In the genomic region with DNA sequence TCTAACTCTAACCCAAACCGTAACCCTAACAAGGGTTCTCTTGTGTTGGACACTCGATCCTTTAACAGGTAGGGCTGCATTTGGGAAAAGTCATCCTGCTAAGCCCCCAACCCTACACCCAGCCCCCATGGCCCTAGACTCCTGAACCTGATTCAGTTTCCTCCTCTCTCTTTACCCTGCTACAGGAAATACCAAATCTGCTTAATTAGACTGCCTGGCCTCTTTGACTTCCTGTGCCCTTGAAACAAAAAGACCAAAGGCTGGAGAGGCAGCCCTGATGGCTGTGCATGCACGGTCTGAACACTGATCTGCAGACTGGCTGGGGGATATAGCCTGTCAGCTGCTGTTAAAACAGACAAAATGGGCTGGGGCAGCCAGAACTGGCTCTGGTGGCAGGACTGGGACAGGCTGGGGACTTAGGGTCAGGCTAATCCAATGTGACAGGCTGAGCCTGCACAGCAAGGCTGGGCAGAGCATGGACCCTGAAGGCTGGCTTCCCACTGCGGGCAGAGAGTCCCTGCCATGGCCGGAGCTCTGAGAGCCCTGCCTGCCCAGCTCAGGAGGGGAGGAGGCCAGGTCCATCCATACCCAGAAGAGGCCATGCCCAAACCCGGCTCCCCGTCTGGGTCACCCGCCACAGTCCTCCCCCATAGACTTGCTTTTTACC, we compare ENCODE assay signal across 11 cellular contexts. TPM values are rescaled to one million over a fixed set of nuclear protein-coding genes. Genes with fewer than 3 reads are reported as not detected.
DNase-seq lines count a peak whose midpoint lies in the region; ATAC-seq and TF ChIP-seq lines count a peak whose summit lies in the region.
"Had no signal": no experiment of that assay in that cellular context is flagged by ENCODE, and none has a peak within 500 bp of the region (broad histone marks: within the 10 kb centered on the region; RNA-seq: fewer than 3 reads in every experiment).

No MANE protein-coding gene starts in this region.

- peak overlapping the region; percentile 40 for H3K27ac ChIP-seq in hepatocyte
- H3K27ac ChIP-seq: brain microvascular endothelial cell had no signal

- no peaks in the 10 kb centered on the region for H3K27me3 Mint-ChIP-seq in activated naive CD8-positive, alpha-beta T cell
- H3K27me3 Mint-ChIP-seq in activated naive CD8-positive, alpha-beta T cell treated with anti-CD3 and anti-CD28 coated beads, Interleukin-2, amount 50 U/mL, for 24 hours = no peaks in the 10 kb centered on the region

- no peak overlapping the region for H3K4me3 ChIP-seq in hepatocyte

- 75% methylated on average over 8 of the region's 8 CpGs for WGBS in hepatocyte (ENCODE audit: low lambda C conversion rate, missing lambda C conversion rate)

- no peaks in the 10 kb centered on the region for H3K4me1 ChIP-seq in hepatocyte (ENCODE audit: insufficient read depth)

- no peak overlapping the region for H2AFZ ChIP-seq in hepatocyte

- H3K36me3 ChIP-seq in hepatocyte (replicated peaks; ENCODE audit: insufficient read depth, low read depth) = no peaks in the 10 kb centered on the region
- H3K36me3 ChIP-seq: brain microvascular endothelial cell had no signal

- TF ChIP-seq CTCF in hepatocyte (IDR thresholded peaks at IDR 0.05; ENCODE audit: poor library complexity) = no peak

- no peaks in the 10 kb centered on the region for H3K79me2 ChIP-seq in hepatocyte

- H3K9me2 ChIP-seq in hepatocyte (replicated peaks; ENCODE audit: insufficient read depth) = no peaks in the 10 kb centered on the region

- no peak for ATAC-seq in activated naive CD8-positive, alpha-beta T cell treated with anti-CD3 and anti-CD28 coated beads, Interleukin-2, amount 50 U/mL, for 24 hours
- ATAC-seq in SK-N-SH treated with all-trans-retinoic acid at 6 μM for 48 hours = peak; percentile 69
- ATAC-seq in GM21576 (IDR thresholded peaks at IDR 0.05; ENCODE audit: unreplicated experiment) = no peak
- no peak for ATAC-seq in GM21381 (IDR thresholded peaks at IDR 0.05; ENCODE audit: unreplicated experiment)

- H3K4me1 Mint-ChIP-seq in activated naive CD8-positive, alpha-beta T cell (ENCODE audit: low read depth) = peaks cover 30% of the 10 kb centered on the region
- no peaks in the 10 kb centered on the region for H3K4me1 Mint-ChIP-seq in activated naive CD8-positive, alpha-beta T cell treated with anti-CD3 and anti-CD28 coated beads, Interleukin-2, amount 50 U/mL, for 24 hours

- no peaks in the 10 kb centered on the region for H3K27me3 ChIP-seq in hepatocyte
- H3K27me3 ChIP-seq: brain microvascular endothelial cell had no signal

- peak overlapping the region; percentile 76 for H3K4me3 Mint-ChIP-seq in activated naive CD8-positive, alpha-beta T cell
- H3K4me3 Mint-ChIP-seq in activated naive CD8-positive, alpha-beta T cell treated with anti-CD3 and anti-CD28 coated beads, Interleukin-2, amount 50 U/mL, for 24 hours = no peak overlapping the region

- no peaks in the 10 kb centered on the region for H4K20me1 ChIP-seq in hepatocyte (ENCODE audit: insufficient read depth, poor library complexity, severe bottlenecking)

- H3K27ac Mint-ChIP-seq in activated naive CD8-positive, alpha-beta T cell = no peak overlapping the region
- no peak overlapping the region for H3K27ac Mint-ChIP-seq in activated naive CD8-positive, alpha-beta T cell treated with anti-CD3 and anti-CD28 coated beads, Interleukin-2, amount 50 U/mL, for 24 hours

- no peaks in the 10 kb centered on the region for H3K36me3 Mint-ChIP-seq in activated naive CD8-positive, alpha-beta T cell
- H3K36me3 Mint-ChIP-seq in activated naive CD8-positive, alpha-beta T cell treated with anti-CD3 and anti-CD28 coated beads, Interleukin-2, amount 50 U/mL, for 24 hours (ENCODE audit: low read depth) = no peaks in the 10 kb centered on the region

- no peaks in the 10 kb centered on the region for H3K9me3 ChIP-seq in hepatocyte (ENCODE audit: low read depth)
- H3K9me3 ChIP-seq: Caco-2 had no signal

- no peak overlapping the region for H3K4me2 ChIP-seq in hepatocyte

- H3K9me3 Mint-ChIP-seq in activated naive CD8-positive, alpha-beta T cell (ENCODE audit: low read depth) = no peaks in the 10 kb centered on the region
- H3K9me3 Mint-ChIP-seq in activated naive CD8-positive, alpha-beta T cell treated with anti-CD3 and anti-CD28 coated beads, Interleukin-2, amount 50 U/mL, for 24 hours = no peaks in the 10 kb centered on the region

- no peak for DNase-seq in activated naive CD8-positive, alpha-beta T cell treated with anti-CD3 and anti-CD28 coated beads, Interleukin-2, amount 50 U/mL, for 24 hours
- DNase-seq in hepatocyte (ENCODE audit: low spot score) (no peak), putamen (ENCODE audit: low spot score) (no peak), DMS 273 (lab: John Stamatoyannopoulos, UW; ENCODE audit: unreplicated experiment) (no peak)
- DNase-seq: Caco-2 had no signal

TF ChIP-seq in SK-N-SH treated with all-trans-retinoic acid at 6 μM for 48 hours, 23 proteins besides CTCF, POLR2A, EP300 and RAD21 (continues in another document):
- TF ChIP-seq, protein P1, sequence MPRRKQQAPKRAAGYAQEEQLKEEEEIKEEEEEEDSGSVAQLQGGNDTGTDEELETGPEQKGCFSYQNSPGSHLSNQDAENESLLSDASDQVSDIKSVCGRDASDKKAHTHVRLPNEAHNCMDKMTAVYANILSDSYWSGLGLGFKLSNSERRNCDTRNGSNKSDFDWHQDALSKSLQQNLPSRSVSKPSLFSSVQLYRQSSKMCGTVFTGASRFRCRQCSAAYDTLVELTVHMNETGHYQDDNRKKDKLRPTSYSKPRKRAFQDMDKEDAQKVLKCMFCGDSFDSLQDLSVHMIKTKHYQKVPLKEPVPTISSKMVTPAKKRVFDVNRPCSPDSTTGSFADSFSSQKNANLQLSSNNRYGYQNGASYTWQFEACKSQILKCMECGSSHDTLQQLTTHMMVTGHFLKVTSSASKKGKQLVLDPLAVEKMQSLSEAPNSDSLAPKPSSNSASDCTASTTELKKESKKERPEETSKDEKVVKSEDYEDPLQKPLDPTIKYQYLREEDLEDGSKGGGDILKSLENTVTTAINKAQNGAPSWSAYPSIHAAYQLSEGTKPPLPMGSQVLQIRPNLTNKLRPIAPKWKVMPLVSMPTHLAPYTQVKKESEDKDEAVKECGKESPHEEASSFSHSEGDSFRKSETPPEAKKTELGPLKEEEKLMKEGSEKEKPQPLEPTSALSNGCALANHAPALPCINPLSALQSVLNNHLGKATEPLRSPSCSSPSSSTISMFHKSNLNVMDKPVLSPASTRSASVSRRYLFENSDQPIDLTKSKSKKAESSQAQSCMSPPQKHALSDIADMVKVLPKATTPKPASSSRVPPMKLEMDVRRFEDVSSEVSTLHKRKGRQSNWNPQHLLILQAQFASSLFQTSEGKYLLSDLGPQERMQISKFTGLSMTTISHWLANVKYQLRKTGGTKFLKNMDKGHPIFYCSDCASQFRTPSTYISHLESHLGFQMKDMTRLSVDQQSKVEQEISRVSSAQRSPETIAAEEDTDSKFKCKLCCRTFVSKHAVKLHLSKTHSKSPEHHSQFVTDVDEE (CRISPR knock-in tag; IDR thresholded peaks at IDR 0.05) = no peak
- TF ChIP-seq, protein P2, sequence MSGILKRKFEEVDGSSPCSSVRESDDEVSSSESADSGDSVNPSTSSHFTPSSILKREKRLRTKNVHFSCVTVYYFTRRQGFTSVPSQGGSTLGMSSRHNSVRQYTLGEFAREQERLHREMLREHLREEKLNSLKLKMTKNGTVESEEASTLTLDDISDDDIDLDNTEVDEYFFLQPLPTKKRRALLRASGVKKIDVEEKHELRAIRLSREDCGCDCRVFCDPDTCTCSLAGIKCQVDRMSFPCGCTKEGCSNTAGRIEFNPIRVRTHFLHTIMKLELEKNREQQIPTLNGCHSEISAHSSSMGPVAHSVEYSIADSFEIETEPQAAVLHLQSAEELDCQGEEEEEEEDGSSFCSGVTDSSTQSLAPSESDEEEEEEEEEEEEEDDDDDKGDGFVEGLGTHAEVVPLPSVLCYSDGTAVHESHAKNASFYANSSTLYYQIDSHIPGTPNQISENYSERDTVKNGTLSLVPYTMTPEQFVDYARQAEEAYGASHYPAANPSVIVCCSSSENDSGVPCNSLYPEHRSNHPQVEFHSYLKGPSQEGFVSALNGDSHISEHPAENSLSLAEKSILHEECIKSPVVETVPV (CRISPR knock-in tag; IDR thresholded peaks at IDR 0.05) = no peak
- TF ChIP-seq, protein P3, sequence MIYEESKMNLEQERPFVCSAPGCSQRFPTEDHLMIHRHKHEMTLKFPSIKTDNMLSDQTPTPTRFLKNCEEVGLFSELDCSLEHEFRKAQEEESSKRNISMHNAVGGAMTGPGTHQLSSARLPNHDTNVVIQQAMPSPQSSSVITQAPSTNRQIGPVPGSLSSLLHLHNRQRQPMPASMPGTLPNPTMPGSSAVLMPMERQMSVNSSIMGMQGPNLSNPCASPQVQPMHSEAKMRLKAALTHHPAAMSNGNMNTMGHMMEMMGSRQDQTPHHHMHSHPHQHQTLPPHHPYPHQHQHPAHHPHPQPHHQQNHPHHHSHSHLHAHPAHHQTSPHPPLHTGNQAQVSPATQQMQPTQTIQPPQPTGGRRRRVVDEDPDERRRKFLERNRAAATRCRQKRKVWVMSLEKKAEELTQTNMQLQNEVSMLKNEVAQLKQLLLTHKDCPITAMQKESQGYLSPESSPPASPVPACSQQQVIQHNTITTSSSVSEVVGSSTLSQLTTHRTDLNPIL (CRISPR knock-in tag; IDR thresholded peaks at IDR 0.05; ENCODE audit: low read depth) = no peak
- TF ChIP-seq ESRRG (CRISPR knock-in tag; IDR thresholded peaks at IDR 0.05) = no peak
- TF ChIP-seq PATZ1 (CRISPR knock-in tag; IDR thresholded peaks at IDR 0.05; ENCODE audit: borderline replicate concordance) = no peak
- no peak for TF ChIP-seq PPARA (CRISPR knock-in tag; IDR thresholded peaks at IDR 0.05; ENCODE audit: borderline replicate concordance)
- no peak for TF ChIP-seq ZNF565 (CRISPR knock-in tag; conservative IDR thresholded peaks at IDR 0.05; ENCODE audit: low read depth)
- no peak for TF ChIP-seq ISL1 (CRISPR knock-in tag; IDR thresholded peaks at IDR 0.05)
- no peak for TF ChIP-seq GLIS3 (CRISPR knock-in tag; IDR thresholded peaks at IDR 0.05)
- no peak for TF ChIP-seq RARB (CRISPR knock-in tag; IDR thresholded peaks at IDR 0.05)
- no peak for TF ChIP-seq ARNTL (CRISPR knock-in tag; IDR thresholded peaks at IDR 0.05; ENCODE audit: borderline replicate concordance, low read depth)

RNA-seq across cellular contexts. Expression of gene MSMB, which starts 51.0 kb away (rescaled TPM):
- 2.2 and 2.7 TPM in 2 replicates for total RNA-seq in hepatocyte
- 10.0 and 11.0 TPM in 2 replicates for polyA plus RNA-seq in hepatocyte
- total RNA-seq: kidney epithelial cell had no signal
